ENCODE assay signal across 8 cellular contexts in the genomic region with DNA sequence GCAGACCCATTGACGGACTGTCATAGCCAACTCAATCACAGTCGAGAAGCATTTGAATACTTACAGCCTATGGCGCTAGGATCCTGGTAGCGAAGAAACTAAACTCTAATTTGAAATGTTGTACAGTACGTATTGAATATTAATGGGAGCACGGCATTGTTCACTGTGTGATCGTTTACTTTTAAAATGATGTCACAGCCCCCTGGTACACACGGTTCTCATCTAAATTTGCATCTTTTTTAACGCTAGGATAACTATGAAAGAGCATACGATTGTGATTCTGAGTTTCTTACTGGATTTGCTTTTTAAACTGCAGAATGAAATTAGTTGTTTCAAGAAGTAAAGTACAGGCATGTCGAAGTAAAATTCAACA. TPM values are rescaled to one million over a fixed set of nuclear protein-coding genes. Genes with fewer than 3 reads are reported as not detected.
DNase-seq lines count a peak whose midpoint lies in the region; ATAC-seq and TF ChIP-seq lines count a peak whose summit lies in the region.

No MANE protein-coding gene starts in this region.

- peak overlapping the region; percentile 61 for H3K27ac Mint-ChIP-seq in WTC11

- POLR2A ChIA-PET in WTC11 (lab: Charles Lee), result no interaction called here

- TF ChIP-seq CTCF in BE2C (IDR thresholded peaks at IDR 0.05; ENCODE audit: low read depth, low read length), result no peak
- TF ChIP-seq CTCF in WTC11 (IDR thresholded peaks at IDR 0.05), result no peak

- H3K9me3 ChIP-seq in BE2C (no peaks in the 10 kb centered on the region), iPS-15b (ENCODE audit: control insufficient read depth, insufficient read depth, low read length) (no peaks in the 10 kb centered on the region)

- peak overlapping the region; percentile 98 for H3K4me3 ChIP-seq in BE2C (ENCODE audit: low read depth, low read length)
- peak overlapping the region; percentile 85 for H3K4me3 ChIP-seq in iPS-15b (ENCODE audit: low read depth, low read length)

- no peak for DNase-seq in BE2C
- no peak for DNase-seq in WTC11 (ENCODE audit: low spot score)
- no peak for DNase-seq in substantia nigra (lab: John Stamatoyannopoulos, UW)
- no peak for DNase-seq in NCI-H128 (lab: John Stamatoyannopoulos, UW; ENCODE audit: unreplicated experiment)
- no peak for DNase-seq in activated CD4-positive, alpha-beta T cell treated with anti-CD3 and anti-CD28 coated beads for 48 hours
- DNase-seq in erythroblast (lab: John Stamatoyannopoulos, UW), result no peak

- peaks cover 39% of the 10 kb centered on the region for H3K4me1 Mint-ChIP-seq in WTC11

- H3K36me3 Mint-ChIP-seq in WTC11, result peaks cover 2% of the 10 kb centered on the region

- H3K36me3 ChIP-seq in BE2C (no peaks in the 10 kb centered on the region), iPS-15b (ENCODE audit: control insufficient read depth, insufficient read depth, low read length) (no peaks in the 10 kb centered on the region)

- H3K27ac ChIP-seq in substantia nigra (ENCODE audit: low read depth, low read length, poor library complexity, severe bottlenecking), result peak overlapping the region; percentile 99

- H3K27me3 ChIP-seq in BE2C, result no peaks in the 10 kb centered on the region
- no peaks in the 10 kb centered on the region for H3K27me3 ChIP-seq in iPS-15b (ENCODE audit: control insufficient read depth, insufficient read depth, low read length)

- peaks cover 22% of the 10 kb centered on the region for H3K27me3 Mint-ChIP-seq in WTC11 (ENCODE audit: low read depth)

- no peak for TF ChIP-seq POLR2A in erythroblast (IDR thresholded peaks at IDR 0.05; ENCODE audit: low read length)

- peak overlapping the region; percentile 62 for H3K4me3 Mint-ChIP-seq in WTC11

- peaks cover 3% of the 10 kb centered on the region for H3K4me1 ChIP-seq in BE2C
- H3K4me1 ChIP-seq in iPS-15b (ENCODE audit: control insufficient read depth, insufficient read depth, low read length), result no peaks in the 10 kb centered on the region

- ATAC-seq in GM21576 (IDR thresholded peaks at IDR 0.05; ENCODE audit: unreplicated experiment), result peak; percentile 2
- ATAC-seq in WTC11, result no peak; the same call in 1 of the 2 replicates

- CTCF ChIA-PET in WTC11 (lab: Charles Lee), result no interaction called here

- no peak overlapping the region for H3K9ac ChIP-seq in iPS-15b (ENCODE audit: low read depth, low read length)

- H3K9me3 Mint-ChIP-seq in WTC11, result peaks cover 5% of the 10 kb centered on the region; the same call in 1 of the 2 replicates

TF ChIP-seq in WTC11, 78 proteins besides CTCF, POLR2A, EP300 and RAD21:
- TF ChIP-seq, protein P1, sequence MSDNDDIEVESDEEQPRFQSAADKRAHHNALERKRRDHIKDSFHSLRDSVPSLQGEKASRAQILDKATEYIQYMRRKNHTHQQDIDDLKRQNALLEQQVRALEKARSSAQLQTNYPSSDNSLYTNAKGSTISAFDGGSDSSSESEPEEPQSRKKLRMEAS (CRISPR knock-in tag; IDR thresholded peaks at IDR 0.05), result peak; percentile 56; the same call in 1 of the 2 replicates
- no peak for TF ChIP-seq FOXK1 (CRISPR knock-in tag; IDR thresholded peaks at IDR 0.05)
- TF ChIP-seq, protein P2, sequence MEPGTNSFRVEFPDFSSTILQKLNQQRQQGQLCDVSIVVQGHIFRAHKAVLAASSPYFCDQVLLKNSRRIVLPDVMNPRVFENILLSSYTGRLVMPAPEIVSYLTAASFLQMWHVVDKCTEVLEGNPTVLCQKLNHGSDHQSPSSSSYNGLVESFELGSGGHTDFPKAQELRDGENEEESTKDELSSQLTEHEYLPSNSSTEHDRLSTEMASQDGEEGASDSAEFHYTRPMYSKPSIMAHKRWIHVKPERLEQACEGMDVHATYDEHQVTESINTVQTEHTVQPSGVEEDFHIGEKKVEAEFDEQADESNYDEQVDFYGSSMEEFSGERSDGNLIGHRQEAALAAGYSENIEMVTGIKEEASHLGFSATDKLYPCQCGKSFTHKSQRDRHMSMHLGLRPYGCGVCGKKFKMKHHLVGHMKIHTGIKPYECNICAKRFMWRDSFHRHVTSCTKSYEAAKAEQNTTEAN (CRISPR knock-in tag; IDR thresholded peaks at IDR 0.05), result 0 out of 2 replicates have a peak, but pooled peaks have one; percentile 1
- TF ChIP-seq, protein P3, sequence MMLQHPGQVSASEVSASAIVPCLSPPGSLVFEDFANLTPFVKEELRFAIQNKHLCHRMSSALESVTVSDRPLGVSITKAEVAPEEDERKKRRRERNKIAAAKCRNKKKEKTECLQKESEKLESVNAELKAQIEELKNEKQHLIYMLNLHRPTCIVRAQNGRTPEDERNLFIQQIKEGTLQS (CRISPR knock-in tag; conservative IDR thresholded peaks at IDR 0.05), result no peak

RNA-seq across cellular contexts. Expression of a gene that starts 0.9 kb away (rescaled TPM):
- polyA plus RNA-seq in BE2C (2012; ENCODE audit: insufficient read depth, insufficient read length, low read depth), result 6.5 TPM
- 6.6 to 7.5 TPM (median 7.4 TPM) in 3 replicates for total RNA-seq in WTC11 (2021)
